Comparison of ENCODE assay signal across 7 cellular contexts in genomic region chr1:29321176-29321575, GRCh38.
"Had no signal": no experiment of that assay in that cellular context is flagged by ENCODE, and none has a peak within 500 bp of the region (broad histone marks: within the 10 kb centered on the region; RNA-seq: fewer than 3 reads in every experiment).

No MANE protein-coding gene starts in this region.

- H3K27ac ChIP-seq: GM23248 had no signal

- ATAC-seq: HCT116, K562 had no signal

- H3K9me3 ChIP-seq: HAP-1 had no signal

- H3K4me1 ChIP-seq: HAP-1 had no signal

- DNase-seq: GM23248, GOT3, IMR-90, KG1 had no signal

- H3K4me3 ChIP-seq: GM23248, HAP-1, K562 had no signal
